ENCODE assay signal across 28 cellular contexts in genomic region chrX:140524556-140524955, GRCh38. TPM values are rescaled to one million over a fixed set of nuclear protein-coding genes. Genes with fewer than 3 reads are reported as not detected.
DNase-seq lines count a peak whose midpoint lies in the region; ATAC-seq and TF ChIP-seq lines count a peak whose summit lies in the region.
"Had no signal": no experiment of that assay in that cellular context is flagged by ENCODE, and none has a peak within 500 bp of the region (broad histone marks: within the 10 kb centered on the region; RNA-seq: fewer than 3 reads in every experiment).

No MANE protein-coding gene starts in this region.

- H3K4me3 ChIP-seq in HUES64 (ENCODE audit: low read length) = no peak overlapping the region
- no peak overlapping the region for H3K4me3 ChIP-seq in astrocyte of the spinal cord (ENCODE audit: low read depth, low read length)
- no peak overlapping the region for H3K4me3 ChIP-seq in mesodermal cell (ENCODE audit: extremely low read depth, insufficient read depth, low read length, poor library complexity, severe bottlenecking)
- H3K4me3 ChIP-seq in ascending aorta = no peak overlapping the region
- H3K4me3 ChIP-seq: hepatocyte, right lobe of liver, thoracic aorta had no signal

- H3K9ac ChIP-seq in HUES64 (ENCODE audit: low read depth, low read length) = no peak overlapping the region
- H3K9ac ChIP-seq: parathyroid adenoma had no signal

- DNase-seq in EH (ENCODE audit: low read depth) (peak; percentile 82), astrocyte of the spinal cord (ENCODE audit: low read depth, low spot score) (peak; percentile 19), ascending aorta (ENCODE audit: low spot score in 2 of 2) (no peak), NCI-H2227 (lab: John Stamatoyannopoulos, UW; ENCODE audit: unreplicated experiment) (no peak), inferior parietal cortex (ENCODE audit: extremely low spot score) (no peak)
- DNase-seq: activated CD4-positive, alpha-beta T cell treated with anti-CD3 and anti-CD28 coated beads, Interleukin-2, amount 50 U/mL, for 1 hour; activated CD8-positive, alpha-beta memory T cell treated with anti-CD3 and anti-CD28 coated beads, Interleukin-2, amount 50 U/mL, for 4 hours; activated naive CD8-positive, alpha-beta T cell treated with anti-CD3 and anti-CD28 coated beads, Interleukin-2, amount 10 ng/mL, durations not matched to agents 7 days and 5 days; foreskin keratinocyte; H7; kidney; naive thymus-derived CD8-positive, alpha-beta T cell; NCI-H2171; right lobe of liver; SHP77; stimulated activated CD4-positive, alpha-beta T cell treated with anti-CD3 and anti-CD28 coated beads, Interleukin-1b, Interleukin-23, amount 100 ng/mL, for 48 hours; stimulated activated naive B cell treated with anti-CD40 and anti-IgM and Interleukin-4, amounts not matched to agents 10 μg/mL and 1 μg/mL and 100 μg/mL, for 72 hours had no signal

- no peak for ATAC-seq in HG02981 (IDR thresholded peaks at IDR 0.05; ENCODE audit: unreplicated experiment)
- ATAC-seq: foreskin keratinocyte; naive thymus-derived CD8-positive, alpha-beta T cell; right lobe of liver; stimulated activated naive B cell treated with anti-CD40 and anti-IgM and Interleukin-4, amounts not matched to agents 10 μg/mL and 1 μg/mL and 100 μg/mL, for 72 hours had no signal

- in situ Hi-C loops in astrocyte of the spinal cord (cut with HindIII; ENCODE audit: low sequenced_read_pairs) = no loop called here

- TF ChIP-seq CTCF in astrocyte of the spinal cord (IDR thresholded peaks at IDR 0.05; ENCODE audit: low read depth, low read length) = no peak
- no peak for TF ChIP-seq CTCF in ascending aorta (IDR thresholded peaks at IDR 0.05)

- H3K9me3 ChIP-seq in HUES64 (ENCODE audit: insufficient read depth, low read depth, low read length) (no peaks in the 10 kb centered on the region), mesodermal cell (ENCODE audit: control insufficient read depth, low read length) (no peaks in the 10 kb centered on the region), ascending aorta (no peaks in the 10 kb centered on the region)
- H3K9me3 ChIP-seq: right lobe of liver, thoracic aorta had no signal

- H3K4me1 ChIP-seq in HUES64 (ENCODE audit: insufficient read depth, low read length) = peaks cover 30% of the 10 kb centered on the region
- peaks cover 20% of the 10 kb centered on the region for H3K4me1 ChIP-seq in mesodermal cell (ENCODE audit: control insufficient read depth, insufficient read depth, low read length, poor library complexity, severe bottlenecking)
- H3K4me1 ChIP-seq in ascending aorta = no peaks in the 10 kb centered on the region
- H3K4me1 ChIP-seq: foreskin keratinocyte, parathyroid adenoma, right lobe of liver had no signal

- WGBS in HUES64 = 35% methylated on average over 2 of the region's 2 CpGs
- WGBS in mesodermal cell (ENCODE audit: insufficient coverage in 2 of 2), 2 experiments = 17% methylated on average over 1 of the region's 2 CpGs; no CpG with 5 or more reads in 1 of the 2 experiments

- intact Hi-C loops in ascending aorta (cut with DNase I) = no loop called here

- H3K27me3 ChIP-seq in HUES64 (ENCODE audit: insufficient read depth, low read length) = no peaks in the 10 kb centered on the region
- H3K27me3 ChIP-seq in ascending aorta = no peaks in the 10 kb centered on the region
- H3K27me3 ChIP-seq: foreskin keratinocyte, hepatocyte had no signal

- no peaks in the 10 kb centered on the region for H3K36me3 ChIP-seq in HUES64 (ENCODE audit: insufficient read depth, low read length)
- H3K36me3 ChIP-seq in mesodermal cell (ENCODE audit: control insufficient read depth, insufficient read depth, low read length) = no peaks in the 10 kb centered on the region
- no peaks in the 10 kb centered on the region for H3K36me3 ChIP-seq in ascending aorta
- H3K36me3 ChIP-seq: right lobe of liver, thoracic aorta had no signal

- H3K27ac ChIP-seq in HUES64 (ENCODE audit: low read depth, low read length) (peak overlapping the region; percentile 80; the same call in 1 of the 2 replicates), mesodermal cell (ENCODE audit: low read depth, low read length, severe bottlenecking) (peak overlapping the region; percentile 90), ascending aorta (no peak overlapping the region)
- H3K27ac ChIP-seq: foreskin keratinocyte, hepatocyte, parathyroid adenoma, right lobe of liver, thoracic aorta, VCaP had no signal

RNA-seq across cellular contexts. Expression of gene SOX3, which starts 19.7 kb away (rescaled TPM):
- polyA plus RNA-seq in HUES64 (2013, experiment 1 of 2) = 14.1 TPM
- polyA plus RNA-seq in HUES64 (2013, experiment 2 of 2) = 20.2 TPM
- polyA plus RNA-seq in mesodermal cell (2013, experiment 1 of 2) = 0.66 TPM
- polyA plus RNA-seq in mesodermal cell (2013, experiment 2 of 2) = 0.15 TPM
- total RNA-seq in ascending aorta = not detected
- total RNA-seq: activated naive CD8-positive, alpha-beta T cell treated with anti-CD3 and anti-CD28 coated beads, Interleukin-2, amount 10 ng/mL, durations not matched to agents 7 days and 5 days; endothelial cell of umbilical vein; foreskin keratinocyte; hepatocyte; kidney; lung microvascular endothelial cell; naive thymus-derived CD8-positive, alpha-beta T cell; right lobe of liver; thoracic aorta had no signal
- polyA plus RNA-seq: CD14-positive monocyte; endothelial cell of umbilical vein; foreskin keratinocyte; hepatocyte; IgD-negative memory B cell; naive thymus-derived CD8-positive, alpha-beta T cell had no signal

Comparison
In these comparisons a context has a peak if more than half of its experiments do, and no peak if none do; other contexts are left out.
1. DNase-seq: peak in EH (single experiment) and astrocyte of the spinal cord (single experiment); none in ascending aorta (0 of 2), NCI-H2227 (single experiment) and inferior parietal cortex (single experiment).
2. H3K27ac ChIP-seq: peak in HUES64 (single experiment) and mesodermal cell (single experiment); none in ascending aorta (0 of 2).